Comparison of ENCODE assay signal across 18 cellular contexts in the genomic region with DNA sequence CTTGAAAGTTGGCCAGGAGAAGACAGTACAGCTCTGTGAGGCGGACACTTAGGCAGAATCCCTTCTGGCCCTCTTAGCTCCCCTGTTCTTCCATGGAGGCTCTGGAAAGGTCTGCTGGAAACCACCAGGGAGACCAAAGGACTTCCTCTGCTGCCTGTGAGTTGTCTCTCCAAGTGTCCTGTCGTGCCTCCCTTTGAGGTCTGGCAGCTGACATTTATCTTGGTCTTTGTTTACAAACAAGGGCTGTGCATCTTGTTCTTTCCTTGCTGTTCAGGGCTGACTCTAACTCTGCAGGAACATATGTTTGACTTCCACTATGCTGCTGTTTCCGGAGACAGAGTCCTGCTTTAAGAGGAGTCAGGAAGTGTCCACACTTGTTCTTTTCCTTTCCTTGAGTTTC.
A peak's percentile ranks its signal among the peaks of the same experiment; 100 is the strongest.
DNase-seq lines count a peak whose midpoint lies in the region; ATAC-seq and TF ChIP-seq lines count a peak whose summit lies in the region.
"Had no signal": no experiment of that assay in that cellular context is flagged by ENCODE, and none has a peak within 500 bp of the region (broad histone marks: within the 10 kb centered on the region; RNA-seq: fewer than 3 reads in every experiment).

No MANE protein-coding gene starts in this region.

- H3K36me3 ChIP-seq in muscle layer of duodenum (ENCODE audit: control insufficient read depth in 1 of 2, insufficient read depth in 2 of 2, low read length in 2 of 2): no peaks in the 10 kb centered on the region
- no peaks in the 10 kb centered on the region for H3K36me3 ChIP-seq in transverse colon
- H3K36me3 ChIP-seq: MG63 had no signal

- no peaks in the 10 kb centered on the region for H3K9me3 Mint-ChIP-seq in CD4-positive, alpha-beta T cell

- H3K9me3 ChIP-seq in T-helper 17 cell (ENCODE audit: control insufficient read depth, low read length, poor library complexity, severe bottlenecking) (no peaks in the 10 kb centered on the region), muscle layer of duodenum (ENCODE audit: control insufficient read depth in 1 of 2, low read length in 2 of 2) (peaks cover 0 to 3% of the 10 kb centered on the region in 2 donors), transverse colon (no peaks in the 10 kb centered on the region)
- peaks cover 2% of the 10 kb centered on the region for H3K9me3 ChIP-seq in CD4-positive, alpha-beta T cell (ENCODE audit: control insufficient read depth, low read length)
- H3K9me3 ChIP-seq: MG63 had no signal

- intact Hi-C loops in transverse colon (cut with DNase I; ENCODE audit: low total_unique reads): loop anchor here (2.0 kb wide), 1 partner anchor 39 kb away; no protein-coding TSS in a partner anchor
- intact Hi-C loops in CD4-positive, alpha-beta T cell (cut with DNase I, micrococcal nuclease): no loop called here

- H3K27me3 Mint-ChIP-seq in T-helper 17 cell: peaks cover 23% of the 10 kb centered on the region
- peaks cover 9% of the 10 kb centered on the region for H3K27me3 Mint-ChIP-seq in CD4-positive, alpha-beta T cell

- CTCF ChIA-PET in CD4-positive, alpha-beta T cell (lab: Charles Lee): interaction anchor here (0.8 kb wide), 1 partner anchor 17 kb away, joined by 3 read pairs; no protein-coding TSS in a partner anchor

- peak overlapping the region; percentile 94 for H3K4me3 ChIP-seq in epithelial cell of esophagus (ENCODE audit: low read length)
- no peak overlapping the region for H3K4me3 ChIP-seq in muscle layer of duodenum (ENCODE audit: low read depth in 1 of 2, low read length in 2 of 2)
- H3K4me3 ChIP-seq in transverse colon: no peak overlapping the region
- H3K4me3 ChIP-seq: GM23338, MG63 had no signal

- POLR2A ChIA-PET in CD4-positive, alpha-beta T cell (lab: Charles Lee): no interaction called here

- no peak overlapping the region for H3K4me3 Mint-ChIP-seq in T-helper 17 cell
- no peak overlapping the region for H3K4me3 Mint-ChIP-seq in CD4-positive, alpha-beta T cell
- H3K4me3 Mint-ChIP-seq: B cell; CD4-positive, alpha-beta memory T cell; GM23338 had no signal

- no peak for ATAC-seq in T-helper 17 cell
- no peak for ATAC-seq in CD4-positive, alpha-beta T cell (ENCODE audit: poor library complexity)
- ATAC-seq: GM23338 had no signal

- H3K36me3 Mint-ChIP-seq in T-helper 17 cell (ENCODE audit: low read depth): no peaks in the 10 kb centered on the region
- no peaks in the 10 kb centered on the region for H3K36me3 Mint-ChIP-seq in CD4-positive, alpha-beta T cell (ENCODE audit: low read depth)
- H3K36me3 Mint-ChIP-seq: CD4-positive, alpha-beta memory T cell had no signal

- H3K4me1 ChIP-seq in muscle layer of duodenum (ENCODE audit: control insufficient read depth in 1 of 2, insufficient read depth in 2 of 2, low read length in 2 of 2) (peaks cover 7 to 9% of the 10 kb centered on the region in 2 donors), transverse colon (peaks cover 0 to 10% (median 0%) of the 10 kb centered on the region in 4 donors)

- H3K27me3 ChIP-seq in muscle layer of duodenum (ENCODE audit: low read depth, low read length) (no peaks in the 10 kb centered on the region), transverse colon (no peaks in the 10 kb centered on the region)
- no peaks in the 10 kb centered on the region for H3K27me3 ChIP-seq in CD4-positive, alpha-beta T cell (ENCODE audit: control insufficient read depth, insufficient read depth, low read length)
- H3K27me3 ChIP-seq: MG63 had no signal

- in situ Hi-C loops in transverse colon (cut with MboI; ENCODE audit: low pct_ligation_motif_present in 1 of 4, low pct_unique_long_range_greater_than_20kb in 1 of 4, low sequenced_read_pairs in 3 of 4): no loop called here

- TF ChIP-seq EP300 in transverse colon (IDR thresholded peaks at IDR 0.05; ENCODE audit: low read depth): no peak

- no peak for TF ChIP-seq POLR2A in transverse colon (IDR thresholded peaks at IDR 0.05)

- TF ChIP-seq CTCF in epithelial cell of esophagus (IDR thresholded peaks at IDR 0.05; ENCODE audit: insufficient read depth, low read depth, low read length, missing control alignments): no peak
- no peak for TF ChIP-seq CTCF in transverse colon (IDR thresholded peaks at IDR 0.05)
- no peak for TF ChIP-seq CTCF in CD4-positive, alpha-beta T cell (IDR thresholded peaks at IDR 0.05)

- H3K27ac ChIP-seq in muscle layer of duodenum (ENCODE audit: low read length): peak overlapping the region; percentile 14
- H3K27ac ChIP-seq in transverse colon: peak overlapping the region in 3 of 4 donors; percentile 32 to 58 (median 51)
- H3K27ac ChIP-seq in CD4-positive, alpha-beta T cell (ENCODE audit: low read depth, low read length): no peak overlapping the region
- H3K27ac ChIP-seq: KMS-11 had no signal

- H3K27ac Mint-ChIP-seq in T-helper 17 cell: peak overlapping the region; percentile 10
- H3K27ac Mint-ChIP-seq in CD4-positive, alpha-beta T cell: no peak overlapping the region
- H3K27ac Mint-ChIP-seq: B cell; CD4-positive, alpha-beta memory T cell; GM23338 had no signal

- WGBS in transverse colon (ENCODE audit: low coverage in 1 of 2), 2 donors: 59 to 60% methylated on average over 3 of the region's 3 CpGs

- DNase-seq in T-helper 17 cell (no peak), epithelial cell of esophagus (ENCODE audit: low read depth) (no peak), transverse colon (no peak), NCI-H2171 treated with DMSO at 0.1 percent for 48 hours (lab: John Stamatoyannopoulos, UW) (no peak), KG1 (lab: John Stamatoyannopoulos, UW) (no peak)
- no peak for DNase-seq in CD4-positive, alpha-beta T cell
- DNase-seq: CD4-positive, alpha-beta memory T cell; GF-D8; MG63; NCI-H1092 treated with DMSO at 0.1 percent for 48 hours; NCI-H1694 treated with DMSO at 0.1 percent for 48 hours; NCI-H446 treated with DMSO at 0.1 percent for 48 hours; NCI-H748 treated with DMSO at 0.1 percent for 48 hours; SHP77 treated with DMSO at 0.1 percent for 48 hours had no signal

- no peaks in the 10 kb centered on the region for H3K4me1 Mint-ChIP-seq in T-helper 17 cell
- H3K4me1 Mint-ChIP-seq in CD4-positive, alpha-beta T cell (ENCODE audit: low read depth): no peaks in the 10 kb centered on the region
- H3K4me1 Mint-ChIP-seq: B cell; CD4-positive, alpha-beta memory T cell; GM23338 had no signal
